1 cellular context compared by ENCODE assay signal in the genomic region with DNA sequence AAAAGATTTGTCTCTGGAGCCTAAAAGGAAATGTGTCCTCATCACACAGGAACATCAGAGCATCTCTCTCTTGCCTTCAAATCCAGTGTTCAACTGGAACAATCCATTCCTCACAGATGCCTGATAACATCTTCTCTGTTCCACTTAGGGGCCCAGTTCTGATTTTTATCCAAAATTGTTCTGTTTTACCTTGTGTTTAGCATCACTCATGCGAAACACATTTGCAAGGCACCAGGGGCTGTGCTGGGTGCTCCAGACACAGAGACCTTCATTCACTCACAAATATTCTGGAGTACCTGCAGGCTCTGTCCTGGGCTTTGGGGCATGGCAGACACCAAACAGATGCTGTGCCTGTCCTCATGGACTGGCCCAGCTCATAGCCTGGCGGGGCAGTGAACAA.
TF ChIP-seq lines count a peak whose summit lies in the region.

No MANE protein-coding gene starts in this region.

TF ChIP-seq in IMR-90, 13 proteins besides CTCF, POLR2A, EP300 and RAD21 (continued from another document):
- no peak for TF ChIP-seq ELK1 (IDR thresholded peaks at IDR 0.05; ENCODE audit: borderline replicate concordance, low read depth, low read length)
- TF ChIP-seq RFX5 (IDR thresholded peaks at IDR 0.05; ENCODE audit: low read depth, low read length), result no peak
- TF ChIP-seq BHLHE40 (IDR thresholded peaks at IDR 0.05; ENCODE audit: low read depth, low read length), result no peak
- TF ChIP-seq MAFK (IDR thresholded peaks at IDR 0.05; ENCODE audit: low read depth, low read length), result no peak
TF ChIP-seq in IMR-90: peak in this region for 0.
